In genomic region chr1:64561993-64562392, GRCh38 we compare ENCODE assay signal across 9 cellular contexts.
"Had no signal": no experiment of that assay in that cellular context is flagged by ENCODE, and none has a peak within 500 bp of the region (broad histone marks: within the 10 kb centered on the region; RNA-seq: fewer than 3 reads in every experiment).

No MANE protein-coding gene starts in this region.

- H3K9me3 Mint-ChIP-seq: GM23338 had no signal

- H3K27ac Mint-ChIP-seq: GM23338, HFFc6 had no signal

- ATAC-seq: GM23338, HCT116 had no signal

- DNase-seq: GM23248, GOT3, H7, H9, HCEC 1CT, HFFc6 had no signal

- H3K9ac ChIP-seq: GM23248 had no signal

- H3K4me3 Mint-ChIP-seq: GM23338, H9, HFFc6 had no signal

- H3K4me3 ChIP-seq: GM23248, GM23338, HAP-1 had no signal

- H3K27ac ChIP-seq: GM23248 had no signal
